ENCODE assay signal across 8 cellular contexts in the genomic region with DNA sequence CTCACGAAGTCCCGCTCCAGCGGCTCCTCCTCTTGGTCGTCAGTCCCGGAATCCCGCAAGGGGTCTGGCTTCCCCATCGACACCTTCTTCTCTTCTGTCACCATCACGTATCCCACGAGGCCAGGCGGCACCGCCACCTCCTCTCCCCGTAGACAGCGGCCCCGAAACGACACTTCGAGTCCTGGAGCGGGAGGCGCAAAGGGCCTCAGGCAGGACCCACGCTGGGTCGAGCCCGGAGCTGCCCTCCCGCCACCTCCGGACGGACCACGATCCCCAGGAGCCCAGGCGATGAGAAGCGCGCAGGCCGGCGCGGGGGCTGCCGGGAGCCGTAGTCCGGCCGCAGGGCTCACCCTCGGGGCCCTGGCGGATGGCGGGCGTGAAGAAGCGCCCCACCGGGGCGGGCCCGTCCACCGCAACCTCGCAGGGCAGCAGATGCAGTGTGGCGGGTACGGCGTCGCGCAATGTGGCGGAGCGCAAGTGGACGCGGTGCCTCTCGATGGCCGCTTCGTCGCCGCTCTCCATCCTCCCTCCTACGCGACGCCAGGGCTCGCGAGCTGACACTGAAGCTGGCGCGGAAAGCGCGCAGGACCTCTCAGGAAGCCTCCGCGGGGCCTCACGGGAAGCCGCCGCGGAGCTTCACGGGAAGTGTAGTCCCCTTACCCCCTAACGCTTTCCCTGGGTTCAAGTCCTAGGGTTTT. TPM values are rescaled to one million over a fixed set of nuclear protein-coding genes. Genes with fewer than 3 reads are reported as not detected.
DNase-seq lines count a peak whose midpoint lies in the region.

TSS of gene RNASEH2C (minus strand) at position 562 of the 698 bp plus-strand sequence. CDS start at position 522, 40 bp downstream.

- peaks cover 27% of the 10 kb centered on the region for H3K36me3 Mint-ChIP-seq in activated naive CD4-positive, alpha-beta T cell treated with anti-CD3 and anti-CD28 coated beads for 36 hours (ENCODE audit: low read depth)

- no peaks in the 10 kb centered on the region for H3K4me1 ChIP-seq in ES-I3 (ENCODE audit: insufficient read depth, low read length)

- H3K27me3 Mint-ChIP-seq in activated naive CD4-positive, alpha-beta T cell treated with anti-CD3 and anti-CD28 coated beads for 36 hours (ENCODE audit: low read depth), result no peaks in the 10 kb centered on the region

- H3K4me3 ChIP-seq in H7 (ENCODE audit: insufficient read depth, low read depth, low read length), result peak within 1 kb of the TSS; percentile 92
- peak within 1 kb of the TSS; percentile 72 for H3K4me3 ChIP-seq in MG63

- no peaks in the 10 kb centered on the region for H3K9me3 ChIP-seq in ES-I3 (ENCODE audit: control insufficient read depth, insufficient read depth, low read length)
- no peaks in the 10 kb centered on the region for H3K9me3 ChIP-seq in MG63

- H3K27me3 ChIP-seq in H7 (ENCODE audit: control insufficient read depth, insufficient read depth, low read length) (no peaks in the 10 kb centered on the region), MG63 (no peaks in the 10 kb centered on the region)

- H3K4me1 Mint-ChIP-seq in activated naive CD4-positive, alpha-beta T cell treated with anti-CD3 and anti-CD28 coated beads for 36 hours (ENCODE audit: low read depth), result peaks cover 25% of the 10 kb centered on the region

- peak; percentile 96 for DNase-seq in H7
- peak; percentile 82 for DNase-seq in MG63
- DNase-seq in SK-N-DZ (ENCODE audit: low spot score), result peak; percentile 88
- peak; percentile 88 for DNase-seq in activated naive CD4-positive, alpha-beta T cell treated with anti-CD3 and anti-CD28 coated beads for 36 hours
- DNase-seq in germinal center (ENCODE audit: low spot score), result peak; percentile 87
- peak; percentile 28 for DNase-seq in non-pigmented ciliary epithelial cell (ENCODE audit: low read depth)
- DNase-seq in substantia nigra (lab: John Stamatoyannopoulos, UW), result peak in 48 of 49 donors; percentile 53 to 95 (median 86)

- peak within 1 kb of the TSS; percentile 81 for H3K9ac ChIP-seq in ES-I3 (ENCODE audit: low read depth, low read length)

- H3K27ac ChIP-seq in substantia nigra (ENCODE audit: low read depth, low read length, poor library complexity, severe bottlenecking), result peak within 1 kb of the TSS; percentile 86

- H3K4me3 Mint-ChIP-seq in activated naive CD4-positive, alpha-beta T cell treated with anti-CD3 and anti-CD28 coated beads for 36 hours, result peak within 1 kb of the TSS; percentile 95

- CTCF ChIA-PET in activated naive CD4-positive, alpha-beta T cell treated with anti-CD3 and anti-CD28 coated beads for 36 hours (lab: Charles Lee), result interaction anchor here (0.9 to 2.2 kb wide), 7 partner anchors 9 to 109 kb away, joined by 3 to 12 read pairs (median 8); partner anchors contain the start of gene KAT5

- H3K27ac Mint-ChIP-seq in activated naive CD4-positive, alpha-beta T cell treated with anti-CD3 and anti-CD28 coated beads for 36 hours, result peak within 1 kb of the TSS; percentile 84

- H3K36me3 ChIP-seq in ES-I3 (ENCODE audit: insufficient read depth, low read length) (peaks cover 7% of the 10 kb centered on the region; the same call in 1 of the 2 replicates), H7 (replicated peaks; ENCODE audit: control insufficient read depth, insufficient read depth, low read length) (peaks cover 28% of the 10 kb centered on the region), MG63 (peaks cover 44% of the 10 kb centered on the region)

- intact Hi-C loops in activated naive CD4-positive, alpha-beta T cell treated with anti-CD3 and anti-CD28 coated beads for 36 hours (cut with micrococcal nuclease), result loop anchor here (1.0 kb wide), 1 partner anchor 8 kb away; the partner anchor contains the start of gene KAT5

- H3K9me3 Mint-ChIP-seq in activated naive CD4-positive, alpha-beta T cell treated with anti-CD3 and anti-CD28 coated beads for 36 hours, result no peaks in the 10 kb centered on the region

RNA-seq across cellular contexts. Expression of gene RNASEH2C, which starts in this region (rescaled TPM):
- 21.5 and 23.3 TPM in 2 replicates for total RNA-seq in H7 (2014; rRNA removed; shearing (Covaris generic))
- 28.2 and 73.1 TPM in 2 replicates for total RNA-seq in MG63 (2014; rRNA removed; shearing (Covaris generic); ENCODE audit: low replicate concordance)
- polyA plus RNA-seq in SK-N-DZ (2014; cell fraction: cytosol; rRNA removed), result 99.5 and 113 TPM in 2 replicates
- polyA plus RNA-seq in SK-N-DZ (2014; cell fraction: nucleus; rRNA removed), result 230 and 265 TPM in 2 replicates
- 10 to 100 TPM; 95.6 to 97.8 TPM for total RNA-seq in activated naive CD4-positive, alpha-beta T cell treated with anti-CD3 and anti-CD28 coated beads for 36 hours

Comparison
In these comparisons a context has a peak if more than half of its experiments do, and no peak if none do; other contexts are left out.
1. Peak in every context shown above with its lines: DNase-seq, H3K4me3 ChIP-seq and H3K27ac ChIP-seq.
2. DNase-seq: peak in every context shown above with its lines; median percentile 96 in H7; 88 in SK-N-DZ; 88 in activated naive CD4-positive, alpha-beta T cell treated with anti-CD3 and anti-CD28 coated beads for 36 hours; 87 in germinal center; 86 in substantia nigra; 82 in MG63; 28 in non-pigmented ciliary epithelial cell.